Comparison of ENCODE assay signal across 26 cellular contexts in the genomic region with DNA sequence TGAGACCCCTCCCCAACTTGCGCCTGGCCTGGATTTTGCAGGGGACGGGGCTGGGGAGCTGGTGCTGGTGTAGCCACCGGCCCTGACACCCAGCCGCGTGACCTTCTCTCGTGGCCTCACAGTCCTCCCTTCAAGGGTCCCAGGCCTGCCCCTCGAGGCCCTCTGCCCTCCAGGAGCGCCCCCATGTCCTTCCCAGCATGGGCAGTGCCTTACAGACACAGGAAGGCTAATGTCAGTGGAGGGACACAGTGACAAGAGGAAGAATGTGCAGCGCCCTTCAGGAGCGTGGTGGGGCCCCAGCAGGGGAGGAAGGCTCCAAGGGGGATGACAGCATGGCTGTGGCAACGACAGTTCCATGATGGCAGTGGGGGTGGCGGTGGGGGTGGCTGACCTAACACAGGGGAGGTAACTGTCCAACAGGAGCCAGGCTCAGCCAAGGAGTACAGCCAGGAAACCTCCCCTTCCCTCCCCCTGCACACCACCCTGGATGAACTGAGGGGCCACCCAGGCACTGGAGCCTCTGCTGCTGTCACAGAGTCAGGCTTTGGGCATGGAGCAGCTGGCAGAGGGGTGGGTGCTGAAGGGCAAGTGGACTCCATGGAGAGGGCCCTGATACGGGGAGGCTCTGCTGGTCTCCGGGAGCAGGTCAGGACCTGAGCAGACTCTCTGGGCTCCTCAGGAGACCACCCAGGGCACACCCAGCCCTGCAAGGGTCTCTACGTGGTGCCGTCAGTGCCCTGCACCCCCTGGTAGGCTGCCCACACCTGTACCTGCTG.
DNase-seq lines count a peak whose midpoint lies in the region; ATAC-seq and TF ChIP-seq lines count a peak whose summit lies in the region.
"Had no signal": no experiment of that assay in that cellular context is flagged by ENCODE, and none has a peak within 500 bp of the region (broad histone marks: within the 10 kb centered on the region; RNA-seq: fewer than 3 reads in every experiment).

No MANE protein-coding gene starts in this region.

- no peaks in the 10 kb centered on the region for H3K36me3 ChIP-seq in right atrium auricular region
- no peaks in the 10 kb centered on the region for H3K36me3 ChIP-seq in lower lobe of right lung
- H3K36me3 ChIP-seq: ascending aorta, BE2C, prostate gland had no signal

- H3K4me1 Mint-ChIP-seq in activated T-cell treated with anti-CD3 and anti-CD28 coated beads, Interleukin-2, amount 50 U/mL, for 24 hours (ENCODE audit: low read depth) = no peaks in the 10 kb centered on the region
- no peaks in the 10 kb centered on the region for H3K4me1 Mint-ChIP-seq in activated T-helper 1 cell treated with anti-CD3 and anti-CD28 coated beads, Interleukin-12 subunit alpha, Interleukin-12 subunit beta, Interleukin-2, Interleukin-4 antibody, amounts not matched to agents 30 ng/mL and 10 ng/mL and 1 ng/mL, durations not matched to agents 14 hours and 24 hours and 36 hours (ENCODE audit: low read depth)
- H3K4me1 Mint-ChIP-seq: T-cell had no signal

- H3K27ac ChIP-seq in right atrium auricular region = no peak overlapping the region
- no peak overlapping the region for H3K27ac ChIP-seq in lower lobe of right lung
- H3K27ac ChIP-seq: ascending aorta, prostate gland had no signal

- H3K4me3 Mint-ChIP-seq in activated T-cell treated with anti-CD3 and anti-CD28 coated beads, Interleukin-2, amount 50 U/mL, for 24 hours = no peak overlapping the region
- H3K4me3 Mint-ChIP-seq in activated T-helper 1 cell treated with anti-CD3 and anti-CD28 coated beads, Interleukin-12 subunit alpha, Interleukin-12 subunit beta, Interleukin-2, Interleukin-4 antibody, amounts not matched to agents 30 ng/mL and 10 ng/mL and 1 ng/mL, durations not matched to agents 14 hours and 24 hours and 36 hours = no peak overlapping the region
- H3K4me3 Mint-ChIP-seq: activated naive CD8-positive, alpha-beta T cell; nephron progenitor cell; T-cell had no signal

- TF ChIP-seq CTCF in right atrium auricular region (IDR thresholded peaks at IDR 0.05) (no peak), lower lobe of right lung (IDR thresholded peaks at IDR 0.05) (no peak)

- H3K9me3 ChIP-seq in right atrium auricular region (no peaks in the 10 kb centered on the region), lower lobe of right lung (no peaks in the 10 kb centered on the region)
- H3K9me3 ChIP-seq: ascending aorta, BE2C, mucosa of descending colon, prostate gland had no signal

- DNase-seq in Right ventricle myocardium inferior (ENCODE audit: missing footprints) (peak; percentile 40), right atrium auricular region (ENCODE audit: low spot score) (no peak), NOMO-1 treated with DMSO at 0.1 percent for 48 hours (lab: John Stamatoyannopoulos, UW; ENCODE audit: unreplicated experiment) (peak; percentile 34), lower lobe of right lung (peak; percentile 30)
- DNase-seq in activated T-cell treated with anti-CD3 and anti-CD28 coated beads, Interleukin-2, amount 50 U/mL, for 24 hours = no peak
- DNase-seq in activated T-helper 1 cell treated with anti-CD3 and anti-CD28 coated beads, Interleukin-12 subunit alpha, Interleukin-12 subunit beta, Interleukin-2, Interleukin-4 antibody, amounts not matched to agents 30 ng/mL and 10 ng/mL and 1 ng/mL, durations not matched to agents 14 hours and 24 hours and 36 hours (ENCODE audit: low spot score) = no peak
- DNase-seq: activated CD4-positive, alpha-beta T cell treated with anti-CD3 and anti-CD28 coated beads for 1 hour; BE2C; dermis blood vessel endothelial cell; DMS79; GF-D8; mucosa of descending colon; NCI-H1417 treated with DMSO at 0.1 percent for 48 hours; NCI-H2081 treated with DMSO at 0.1 percent for 48 hours; NCI-H345; NCI-H82; nephron progenitor cell; OCI-M1; Right ventricle myocardium superior; substantia nigra had no signal

- intact Hi-C loops in Right ventricle myocardium inferior (cut with DNase I) (no loop called here), lower lobe of right lung (cut with DNase I) (no loop called here)
- intact Hi-C loops in activated T-helper 1 cell treated with anti-CD3 and anti-CD28 coated beads, Interleukin-12 subunit alpha, Interleukin-12 subunit beta, Interleukin-2, Interleukin-4 antibody, amounts not matched to agents 30 ng/mL and 10 ng/mL and 1 ng/mL, durations not matched to agents 14 hours and 24 hours and 36 hours (cut with micrococcal nuclease) = no loop called here

- H3K4me3 ChIP-seq in right atrium auricular region (no peak overlapping the region), lower lobe of right lung (no peak overlapping the region)
- H3K4me3 ChIP-seq: ascending aorta, mucosa of descending colon, prostate gland had no signal

- H3K27me3 ChIP-seq in right atrium auricular region (no peaks in the 10 kb centered on the region), lower lobe of right lung (ENCODE audit: low read depth) (no peaks in the 10 kb centered on the region)
- H3K27me3 ChIP-seq: ascending aorta, BE2C had no signal

- H3K36me3 Mint-ChIP-seq in activated T-cell treated with anti-CD3 and anti-CD28 coated beads, Interleukin-2, amount 50 U/mL, for 24 hours (ENCODE audit: low read depth) = no peaks in the 10 kb centered on the region
- no peaks in the 10 kb centered on the region for H3K36me3 Mint-ChIP-seq in activated T-helper 1 cell treated with anti-CD3 and anti-CD28 coated beads, Interleukin-12 subunit alpha, Interleukin-12 subunit beta, Interleukin-2, Interleukin-4 antibody, amounts not matched to agents 30 ng/mL and 10 ng/mL and 1 ng/mL, durations not matched to agents 14 hours and 24 hours and 36 hours (ENCODE audit: low read depth)
- H3K36me3 Mint-ChIP-seq: activated naive CD8-positive, alpha-beta T cell; T-cell had no signal

- no peak overlapping the region for H3K27ac Mint-ChIP-seq in activated T-cell treated with anti-CD3 and anti-CD28 coated beads, Interleukin-2, amount 50 U/mL, for 24 hours
- no peak overlapping the region for H3K27ac Mint-ChIP-seq in activated T-helper 1 cell treated with anti-CD3 and anti-CD28 coated beads, Interleukin-12 subunit alpha, Interleukin-12 subunit beta, Interleukin-2, Interleukin-4 antibody, amounts not matched to agents 30 ng/mL and 10 ng/mL and 1 ng/mL, durations not matched to agents 14 hours and 24 hours and 36 hours
- H3K27ac Mint-ChIP-seq: activated naive CD8-positive, alpha-beta T cell; nephron progenitor cell; T-cell had no signal

- no peak for ATAC-seq in Right ventricle myocardium inferior
- ATAC-seq in lower lobe of right lung = no peak
- ATAC-seq in HG03095 (IDR thresholded peaks at IDR 0.05; ENCODE audit: unreplicated experiment) = no peak
- ATAC-seq in HG02763 (IDR thresholded peaks at IDR 0.05; ENCODE audit: unreplicated experiment) = no peak
- ATAC-seq: mucosa of descending colon, T-cell had no signal

- H3K9me3 Mint-ChIP-seq in activated T-cell treated with anti-CD3 and anti-CD28 coated beads, Interleukin-2, amount 50 U/mL, for 24 hours = no peaks in the 10 kb centered on the region
- H3K9me3 Mint-ChIP-seq in activated T-helper 1 cell treated with anti-CD3 and anti-CD28 coated beads, Interleukin-12 subunit alpha, Interleukin-12 subunit beta, Interleukin-2, Interleukin-4 antibody, amounts not matched to agents 30 ng/mL and 10 ng/mL and 1 ng/mL, durations not matched to agents 14 hours and 24 hours and 36 hours = no peaks in the 10 kb centered on the region
- H3K9me3 Mint-ChIP-seq: nephron progenitor cell, T-cell had no signal

- H3K27me3 Mint-ChIP-seq in activated T-cell treated with anti-CD3 and anti-CD28 coated beads, Interleukin-2, amount 50 U/mL, for 24 hours = no peaks in the 10 kb centered on the region
- H3K27me3 Mint-ChIP-seq in activated T-helper 1 cell treated with anti-CD3 and anti-CD28 coated beads, Interleukin-12 subunit alpha, Interleukin-12 subunit beta, Interleukin-2, Interleukin-4 antibody, amounts not matched to agents 30 ng/mL and 10 ng/mL and 1 ng/mL, durations not matched to agents 14 hours and 24 hours and 36 hours (ENCODE audit: insufficient read depth) = no peaks in the 10 kb centered on the region
- H3K27me3 Mint-ChIP-seq: activated naive CD8-positive, alpha-beta T cell had no signal

- H3K4me1 ChIP-seq in right atrium auricular region (no peaks in the 10 kb centered on the region), lower lobe of right lung (no peaks in the 10 kb centered on the region)
- H3K4me1 ChIP-seq: ascending aorta, prostate gland had no signal

Comparison
In these comparisons a context has a peak if more than half of its experiments do, and no peak if none do; other contexts are left out.
1. DNase-seq: peak in Right ventricle myocardium inferior (single experiment), NOMO-1 treated with DMSO at 0.1 percent for 48 hours (single experiment) and lower lobe of right lung (single experiment); none in right atrium auricular region (single experiment), activated T-cell treated with anti-CD3 and anti-CD28 coated beads, Interleukin-2, amount 50 U/mL, for 24 hours (single experiment) and activated T-helper 1 cell treated with anti-CD3 and anti-CD28 coated beads, Interleukin-12 subunit alpha, Interleukin-12 subunit beta, Interleukin-2, Interleukin-4 antibody, amounts not matched to agents 30 ng/mL and 10 ng/mL and 1 ng/mL, durations not matched to agents 14 hours and 24 hours and 36 hours (single experiment).